In the genomic region with DNA sequence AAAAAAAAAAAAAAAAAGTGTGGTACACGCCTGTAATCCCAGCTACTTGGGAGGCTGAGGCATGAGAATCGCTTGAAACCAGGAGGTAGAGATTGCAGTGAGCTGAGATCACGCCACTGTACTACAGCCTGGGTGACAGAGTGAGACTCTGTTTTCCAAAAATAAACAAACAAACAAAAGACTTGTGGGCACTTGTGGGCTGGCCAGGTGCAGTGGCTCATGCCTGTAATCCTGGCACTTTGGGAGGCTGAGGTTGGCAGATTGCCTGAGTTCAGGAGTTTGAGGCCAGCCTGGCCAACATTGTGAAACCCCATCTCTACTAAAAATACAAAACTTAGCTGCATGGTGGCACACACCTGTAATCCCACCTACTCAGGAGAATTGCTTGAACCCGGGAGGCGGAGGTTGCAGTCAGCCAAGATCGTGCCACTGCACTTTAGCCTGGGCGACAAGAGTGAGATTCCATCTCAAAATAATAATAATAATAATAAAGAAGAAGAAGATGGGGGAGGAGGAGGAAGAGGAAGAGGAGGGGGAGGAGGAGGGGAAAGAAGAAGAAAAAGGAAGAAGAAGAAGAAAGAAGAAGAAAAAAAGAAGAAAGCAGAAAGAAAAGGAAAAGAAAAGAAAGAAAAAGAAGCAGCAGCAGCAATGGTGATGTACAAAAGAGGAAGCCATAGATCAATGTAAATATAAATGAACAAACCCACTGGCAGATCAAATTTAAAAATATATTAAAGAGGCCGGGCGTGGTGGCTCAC, we compare ENCODE assay signal across 2 cellular contexts.
A peak's percentile ranks its signal among the peaks of the same experiment; 100 is the strongest.
TF ChIP-seq lines count a peak whose summit lies in the region.

No MANE protein-coding gene starts in this region.

TF ChIP-seq in liver, 16 proteins besides CTCF, POLR2A, EP300 and RAD21:
- TF ChIP-seq, protein P1, sequence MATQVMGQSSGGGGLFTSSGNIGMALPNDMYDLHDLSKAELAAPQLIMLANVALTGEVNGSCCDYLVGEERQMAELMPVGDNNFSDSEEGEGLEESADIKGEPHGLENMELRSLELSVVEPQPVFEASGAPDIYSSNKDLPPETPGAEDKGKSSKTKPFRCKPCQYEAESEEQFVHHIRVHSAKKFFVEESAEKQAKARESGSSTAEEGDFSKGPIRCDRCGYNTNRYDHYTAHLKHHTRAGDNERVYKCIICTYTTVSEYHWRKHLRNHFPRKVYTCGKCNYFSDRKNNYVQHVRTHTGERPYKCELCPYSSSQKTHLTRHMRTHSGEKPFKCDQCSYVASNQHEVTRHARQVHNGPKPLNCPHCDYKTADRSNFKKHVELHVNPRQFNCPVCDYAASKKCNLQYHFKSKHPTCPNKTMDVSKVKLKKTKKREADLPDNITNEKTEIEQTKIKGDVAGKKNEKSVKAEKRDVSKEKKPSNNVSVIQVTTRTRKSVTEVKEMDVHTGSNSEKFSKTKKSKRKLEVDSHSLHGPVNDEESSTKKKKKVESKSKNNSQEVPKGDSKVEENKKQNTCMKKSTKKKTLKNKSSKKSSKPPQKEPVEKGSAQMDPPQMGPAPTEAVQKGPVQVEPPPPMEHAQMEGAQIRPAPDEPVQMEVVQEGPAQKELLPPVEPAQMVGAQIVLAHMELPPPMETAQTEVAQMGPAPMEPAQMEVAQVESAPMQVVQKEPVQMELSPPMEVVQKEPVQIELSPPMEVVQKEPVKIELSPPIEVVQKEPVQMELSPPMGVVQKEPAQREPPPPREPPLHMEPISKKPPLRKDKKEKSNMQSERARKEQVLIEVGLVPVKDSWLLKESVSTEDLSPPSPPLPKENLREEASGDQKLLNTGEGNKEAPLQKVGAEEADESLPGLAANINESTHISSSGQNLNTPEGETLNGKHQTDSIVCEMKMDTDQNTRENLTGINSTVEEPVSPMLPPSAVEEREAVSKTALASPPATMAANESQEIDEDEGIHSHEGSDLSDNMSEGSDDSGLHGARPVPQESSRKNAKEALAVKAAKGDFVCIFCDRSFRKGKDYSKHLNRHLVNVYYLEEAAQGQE (IDR thresholded peaks at IDR 0.05) = no peak
- TF ChIP-seq, protein P2, sequence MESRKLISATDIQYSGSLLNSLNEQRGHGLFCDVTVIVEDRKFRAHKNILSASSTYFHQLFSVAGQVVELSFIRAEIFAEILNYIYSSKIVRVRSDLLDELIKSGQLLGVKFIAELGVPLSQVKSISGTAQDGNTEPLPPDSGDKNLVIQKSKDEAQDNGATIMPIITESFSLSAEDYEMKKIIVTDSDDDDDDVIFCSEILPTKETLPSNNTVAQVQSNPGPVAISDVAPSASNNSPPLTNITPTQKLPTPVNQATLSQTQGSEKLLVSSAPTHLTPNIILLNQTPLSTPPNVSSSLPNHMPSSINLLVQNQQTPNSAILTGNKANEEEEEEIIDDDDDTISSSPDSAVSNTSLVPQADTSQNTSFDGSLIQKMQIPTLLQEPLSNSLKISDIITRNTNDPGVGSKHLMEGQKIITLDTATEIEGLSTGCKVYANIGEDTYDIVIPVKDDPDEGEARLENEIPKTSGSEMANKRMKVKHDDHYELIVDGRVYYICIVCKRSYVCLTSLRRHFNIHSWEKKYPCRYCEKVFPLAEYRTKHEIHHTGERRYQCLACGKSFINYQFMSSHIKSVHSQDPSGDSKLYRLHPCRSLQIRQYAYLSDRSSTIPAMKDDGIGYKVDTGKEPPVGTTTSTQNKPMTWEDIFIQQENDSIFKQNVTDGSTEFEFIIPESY (IDR thresholded peaks at IDR 0.05) = peak; percentile 21
- TF ChIP-seq HNF4A (conservative IDR thresholded peaks at IDR 0.05) = peak in 1 of 2 donors; percentile 9

TF ChIP-seq in HepG2, 621 proteins besides CTCF, POLR2A, EP300 and RAD21:
- TF ChIP-seq ZNF446 (CRISPR knock-in tag; IDR thresholded peaks at IDR 0.05) = no peak
- no peak for TF ChIP-seq KLF16 (CRISPR knock-in tag; IDR thresholded peaks at IDR 0.05)
- no peak for TF ChIP-seq BRD4 (CRISPR knock-in tag; IDR thresholded peaks at IDR 0.05)
- TF ChIP-seq SKI (IDR thresholded peaks at IDR 0.05; ENCODE audit: partially characterized antibody) = no peak
- no peak for TF ChIP-seq RELA (CRISPR knock-in tag; IDR thresholded peaks at IDR 0.05)
- TF ChIP-seq, protein P3, sequence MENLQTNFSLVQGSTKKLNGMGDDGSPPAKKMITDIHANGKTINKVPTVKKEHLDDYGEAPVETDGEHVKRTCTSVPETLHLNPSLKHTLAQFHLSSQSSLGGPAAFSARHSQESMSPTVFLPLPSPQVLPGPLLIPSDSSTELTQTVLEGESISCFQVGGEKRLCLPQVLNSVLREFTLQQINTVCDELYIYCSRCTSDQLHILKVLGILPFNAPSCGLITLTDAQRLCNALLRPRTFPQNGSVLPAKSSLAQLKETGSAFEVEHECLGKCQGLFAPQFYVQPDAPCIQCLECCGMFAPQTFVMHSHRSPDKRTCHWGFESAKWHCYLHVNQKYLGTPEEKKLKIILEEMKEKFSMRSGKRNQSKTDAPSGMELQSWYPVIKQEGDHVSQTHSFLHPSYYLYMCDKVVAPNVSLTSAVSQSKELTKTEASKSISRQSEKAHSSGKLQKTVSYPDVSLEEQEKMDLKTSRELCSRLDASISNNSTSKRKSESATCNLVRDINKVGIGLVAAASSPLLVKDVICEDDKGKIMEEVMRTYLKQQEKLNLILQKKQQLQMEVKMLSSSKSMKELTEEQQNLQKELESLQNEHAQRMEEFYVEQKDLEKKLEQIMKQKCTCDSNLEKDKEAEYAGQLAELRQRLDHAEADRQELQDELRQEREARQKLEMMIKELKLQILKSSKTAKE (CRISPR knock-in tag; IDR thresholded peaks at IDR 0.05; ENCODE audit: borderline replicate concordance) = no peak
- TF ChIP-seq TBX2 (CRISPR knock-in tag; IDR thresholded peaks at IDR 0.05; ENCODE audit: borderline replicate concordance) = no peak
